In genomic region chr11:125514336-125515101, GRCh38 we compare ENCODE assay signal across 9 cellular contexts. TPM values are rescaled to one million over a fixed set of nuclear protein-coding genes. Genes with fewer than 3 reads are reported as not detected.
A peak's percentile ranks its signal among the peaks of the same experiment; 100 is the strongest.
DNase-seq lines count a peak whose midpoint lies in the region; ATAC-seq, FAIRE-seq and TF ChIP-seq lines count a peak whose summit lies in the region.
"Had no signal": no experiment of that assay in that cellular context is flagged by ENCODE, and none has a peak within 500 bp of the region (broad histone marks: within the 10 kb centered on the region; RNA-seq: fewer than 3 reads in every experiment).

No MANE protein-coding gene starts in this region.

- no peak overlapping the region for H2AFZ ChIP-seq in osteoblast (ENCODE audit: low read length)

- FAIRE-seq in GM19239 (lab: Jason Lieb, UNC), result peak; percentile 67

- peak overlapping the region; percentile 26 for H3K27ac ChIP-seq in osteoblast (ENCODE audit: low read depth, low read length)
- H3K27ac ChIP-seq: tibial nerve had no signal

- H3K79me2 ChIP-seq in osteoblast (ENCODE audit: insufficient read depth, low read length), result no peaks in the 10 kb centered on the region

- H3K9me3 ChIP-seq in osteoblast (ENCODE audit: low read depth, low read length) (no peaks in the 10 kb centered on the region), HAP-1 (peaks cover 5% of the 10 kb centered on the region; the same call in 1 of the 2 replicates)
- H3K9me3 ChIP-seq: tibial nerve had no signal

- in situ Hi-C loops in HAP-1 (cut with MboI; ENCODE audit: low sequenced_read_pairs), result no loop called here

- TF ChIP-seq CTCF in osteoblast (IDR thresholded peaks at IDR 0.05; ENCODE audit: extremely low read depth, low read depth, low read length), result no peak

- H3K4me1 ChIP-seq in osteoblast (ENCODE audit: insufficient read depth, low read length) (peaks cover 6% of the 10 kb centered on the region), HAP-1 (peaks cover 45% of the 10 kb centered on the region)

- H3K36me3 ChIP-seq in osteoblast (ENCODE audit: insufficient read depth, low read length), result no peaks in the 10 kb centered on the region
- no peaks in the 10 kb centered on the region for H3K36me3 ChIP-seq in HAP-1 (replicated peaks)
- H3K36me3 ChIP-seq: tibial nerve had no signal

- no peak overlapping the region for H3K4me3 ChIP-seq in osteoblast (ENCODE audit: insufficient read depth, low read length)
- no peak overlapping the region for H3K4me3 ChIP-seq in HAP-1
- H3K4me3 ChIP-seq: tibial nerve had no signal

- TF ChIP-seq POLR2A in Raji (IDR thresholded peaks at IDR 0.05; ENCODE audit: insufficient read depth, low read depth, low read length), result 0 out of 2 replicates have a peak, but pooled peaks have one; percentile 25

- peak; percentile 65 for ATAC-seq in HG03108 (IDR thresholded peaks at IDR 0.05; ENCODE audit: unreplicated experiment)

- H3K4me2 ChIP-seq in osteoblast (ENCODE audit: insufficient read depth, low read length), result no peak overlapping the region

- H4K20me1 ChIP-seq in osteoblast (ENCODE audit: insufficient read depth, low read length), result no peaks in the 10 kb centered on the region

- H3K27me3 ChIP-seq in osteoblast (ENCODE audit: insufficient read depth, low read length), result peaks cover 5% of the 10 kb centered on the region
- no peaks in the 10 kb centered on the region for H3K27me3 ChIP-seq in HAP-1 (ENCODE audit: low read depth)
- H3K27me3 ChIP-seq: tibial nerve had no signal

- DNase-seq in GM19239 (ENCODE audit: insufficient read length, low spot score) (no peak), osteoblast (ENCODE audit: insufficient read length, low spot score, missing footprints) (peak; percentile 78), HAP-1 (ENCODE audit: low spot score in 2 of 2) (no peak), inferior parietal cortex (ENCODE audit: extremely low spot score) (no peak), NCI-H2171 treated with DMSO at 0.1 percent for 48 hours (lab: John Stamatoyannopoulos, UW) (no peak)
- peak; percentile 48 for DNase-seq in activated naive CD4-positive, alpha-beta T cell treated with anti-CD3 and anti-CD28 coated beads, Interleukin-2, amount 50 U/mL, for 16 hours

RNA-seq across cellular contexts. Expression of gene FEZ1, which starts 18.5 kb away (rescaled TPM):
- 47.8 and 58.9 TPM in 2 replicates for total RNA-seq in osteoblast

RNA-seq across cellular contexts. Expression of gene EI24, which starts 54.8 kb away (rescaled TPM):
- total RNA-seq in osteoblast, result 76.0 and 85.2 TPM in 2 replicates

Comparison
In these comparisons a context has a peak if more than half of its experiments do, and no peak if none do; other contexts are left out.
1. DNase-seq: peak in activated naive CD4-positive, alpha-beta T cell treated with anti-CD3 and anti-CD28 coated beads, Interleukin-2, amount 50 U/mL, for 16 hours (single experiment) and osteoblast (single experiment); none in GM19239 (single experiment), HAP-1 (0 of 2), inferior parietal cortex (single experiment) and NCI-H2171 treated with DMSO at 0.1 percent for 48 hours (single experiment).